Comparison of ENCODE assay signal across 8 cellular contexts in the genomic region with DNA sequence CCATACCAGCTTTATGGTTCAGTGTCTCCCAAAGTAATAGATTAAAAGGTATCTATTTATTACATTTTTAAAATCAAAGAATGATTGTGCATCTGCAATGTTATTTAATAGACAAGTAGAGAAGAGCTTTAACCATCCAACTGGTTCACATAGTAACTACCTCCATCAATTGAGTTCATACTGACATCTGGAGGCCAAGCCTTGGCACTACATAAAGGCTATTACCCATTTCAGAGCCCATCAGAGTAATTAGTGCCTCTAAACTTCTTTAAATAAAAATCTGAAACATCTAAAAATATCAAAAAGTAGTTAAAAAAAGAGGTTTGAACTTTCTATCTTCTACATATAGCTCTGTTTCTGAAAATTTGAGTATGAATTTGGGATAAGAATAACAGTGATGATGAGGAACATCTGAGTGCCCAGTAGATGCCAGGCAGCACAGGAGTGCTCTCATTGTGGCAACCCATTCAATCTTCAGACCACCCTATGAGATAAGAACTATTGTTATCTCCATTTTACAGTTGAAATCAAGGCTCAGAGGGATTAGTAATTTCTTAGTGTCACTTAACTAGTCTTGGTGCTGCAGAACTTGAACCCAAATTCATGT.
DNase-seq lines count a peak whose midpoint lies in the region; ATAC-seq, FAIRE-seq and TF ChIP-seq lines count a peak whose summit lies in the region.

No MANE protein-coding gene starts in this region.

- no peak overlapping the region for H3K4me3 ChIP-seq in astrocyte (ENCODE audit: insufficient read depth, low read depth, low read length)

- H3K9me3 Mint-ChIP-seq in astrocyte (ENCODE audit: unreplicated experiment), result peaks cover 3% of the 10 kb centered on the region

- H3K4me1 Mint-ChIP-seq in astrocyte (ENCODE audit: low read depth, unreplicated experiment), result no peaks in the 10 kb centered on the region

- H4K20me1 ChIP-seq in astrocyte (ENCODE audit: insufficient read depth, low read length), result no peaks in the 10 kb centered on the region

- no peaks in the 10 kb centered on the region for H3K9me3 ChIP-seq in astrocyte (ENCODE audit: insufficient read depth, low read depth, low read length)

- no peak overlapping the region for H3K4me2 ChIP-seq in astrocyte (ENCODE audit: low read length)

- no peak overlapping the region for H3K27ac ChIP-seq in astrocyte (ENCODE audit: low read depth, low read length)

- H3K4me3 Mint-ChIP-seq in astrocyte (ENCODE audit: unreplicated experiment), result no peak overlapping the region

- no peak overlapping the region for H3K27ac Mint-ChIP-seq in astrocyte (ENCODE audit: unreplicated experiment)

- no peak overlapping the region for H2AFZ ChIP-seq in astrocyte (ENCODE audit: low read depth, low read length)

- H3K36me3 Mint-ChIP-seq in astrocyte (ENCODE audit: low read depth, unreplicated experiment), result no peaks in the 10 kb centered on the region

- peak; percentile 62 for DNase-seq in CD1c-positive myeloid dendritic cell (ENCODE audit: extremely low spot score)
- peak; percentile 39 for DNase-seq in NCI-H526 treated with DMSO at 0.1 percent for 48 hours (lab: John Stamatoyannopoulos, UW)
- peak; percentile 23 for DNase-seq in astrocyte (ENCODE audit: low read depth)
- DNase-seq in hepatic stellate cell (ENCODE audit: low spot score), result peak; percentile 61
- DNase-seq in stimulated activated CD4-positive, alpha-beta T cell treated with anti-CD3 and anti-CD28 coated beads, Interleukin-2, amount 100 ng/mL, for 4 hours (ENCODE audit: low read depth), result peak; percentile 16
- DNase-seq in effector CD8-positive, alpha-beta T cell (lab: John Stamatoyannopoulos, UW), result no peak

- no peak overlapping the region for H3K9ac ChIP-seq in astrocyte (ENCODE audit: low read length)

- H3K79me2 ChIP-seq in astrocyte (ENCODE audit: insufficient read depth, low read length), result no peaks in the 10 kb centered on the region

- ATAC-seq in GM18517 (IDR thresholded peaks at IDR 0.05; ENCODE audit: unreplicated experiment) (peak; percentile 85), HG03342 (IDR thresholded peaks at IDR 0.05; ENCODE audit: unreplicated experiment) (peak; percentile 84)

- no peaks in the 10 kb centered on the region for H3K36me3 ChIP-seq in astrocyte (ENCODE audit: insufficient read depth, low read length)

- FAIRE-seq in astrocyte (lab: Jason Lieb, UNC), result no peak

- no peaks in the 10 kb centered on the region for H3K27me3 ChIP-seq in astrocyte (ENCODE audit: insufficient read depth, low read length)

- no peaks in the 10 kb centered on the region for H3K27me3 Mint-ChIP-seq in astrocyte (ENCODE audit: low read depth, unreplicated experiment)

- no peaks in the 10 kb centered on the region for H3K4me1 ChIP-seq in astrocyte (ENCODE audit: insufficient read depth, low read length)

- peak; percentile 93 for TF ChIP-seq CTCF in astrocyte (IDR thresholded peaks at IDR 0.05; ENCODE audit: insufficient read depth, low read depth, low read length)
